Comparison of ENCODE assay signal across 14 cellular contexts in the genomic region with DNA sequence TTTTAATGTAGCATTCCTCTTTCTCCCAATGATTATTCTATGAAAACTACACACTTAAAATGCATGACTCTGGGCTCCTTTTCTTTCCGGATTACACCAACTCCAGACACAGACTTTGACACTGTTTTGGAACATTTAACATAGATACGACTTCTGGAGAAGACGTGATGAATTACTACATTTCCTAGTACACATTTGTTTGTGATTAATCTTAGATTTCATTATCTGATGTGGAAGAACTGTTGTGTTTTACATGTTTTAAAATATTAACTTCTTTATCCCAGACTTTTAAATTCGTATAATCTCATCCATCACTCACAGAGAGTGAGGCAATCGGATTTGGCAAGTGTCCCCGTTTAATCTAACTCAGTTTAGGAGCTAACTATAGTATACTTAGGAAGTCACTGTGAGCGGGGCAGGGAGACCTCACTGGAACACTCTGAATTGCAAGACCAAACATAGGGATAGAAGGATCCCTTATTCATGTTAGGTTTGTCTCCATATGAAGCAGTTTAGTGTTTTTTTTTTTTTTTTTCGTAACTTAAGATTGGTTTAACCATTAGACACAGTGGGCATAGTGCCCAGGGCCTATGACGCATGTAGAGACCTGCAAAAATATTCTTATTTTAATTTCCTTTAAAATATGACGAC.
DNase-seq lines count a peak whose midpoint lies in the region; ATAC-seq and TF ChIP-seq lines count a peak whose summit lies in the region.
"Had no signal": no experiment of that assay in that cellular context is flagged by ENCODE, and none has a peak within 500 bp of the region (broad histone marks: within the 10 kb centered on the region; RNA-seq: fewer than 3 reads in every experiment).

No MANE protein-coding gene starts in this region.

- H3K4me1 ChIP-seq in adipocyte (ENCODE audit: control insufficient read depth, insufficient read depth, low read length) (peaks cover 32% of the 10 kb centered on the region), heart left ventricle (peaks cover 0 to 17% (median 0%) of the 10 kb centered on the region in 12 donors), rectal smooth muscle tissue (ENCODE audit: control insufficient read depth, insufficient read depth, low read length) (peaks cover 3% of the 10 kb centered on the region)
- H3K4me1 ChIP-seq: SJCRH30 had no signal

- no peaks in the 10 kb centered on the region for H3K9me3 ChIP-seq in adipocyte (ENCODE audit: control insufficient read depth, low read length)
- H3K9me3 ChIP-seq in heart left ventricle: peaks cover 0 to 7% (median 0%) of the 10 kb centered on the region in 12 donors
- H3K9me3 ChIP-seq: SJCRH30 had no signal

- H3K36me3 ChIP-seq in adipocyte (ENCODE audit: control insufficient read depth, insufficient read depth, low read length, severe bottlenecking) (no peaks in the 10 kb centered on the region), heart left ventricle (no peaks in the 10 kb centered on the region), rectal smooth muscle tissue (ENCODE audit: control insufficient read depth, insufficient read depth, low read length) (no peaks in the 10 kb centered on the region)
- H3K36me3 ChIP-seq: SJCRH30 had no signal

- DNase-seq in AG20443 (ENCODE audit: low spot score) (peak; percentile 8), adipocyte (ENCODE audit: low read depth) (peak; percentile 45), heart left ventricle (peak in 4 of 5 donors; percentile 26 to 44 (median 34)), UCSD-AML1 (lab: John Stamatoyannopoulos, UW; ENCODE audit: unreplicated experiment) (no peak), GM19238 (ENCODE audit: insufficient read length, low spot score) (no peak)
- DNase-seq: activated B cell treated with CpG ODN at 0.5 μM for 24 hours; activated T-cell treated with anti-CD3 and anti-CD28 coated beads, Interleukin-2, amount 50 U/mL, for 24 hours; caudate nucleus; glutamatergic neuron; NCI-H526; SJCRH30 had no signal

- 40 to 56% (median 45%) methylated on average over 10 of the region's 10 CpGs for WGBS in heart left ventricle, 4 donors

- H3K4me3 ChIP-seq in adipocyte (ENCODE audit: low read length) (peak overlapping the region; percentile 68), heart left ventricle (peak overlapping the region in 2 of 12 donors; percentile 5 to 16), rectal smooth muscle tissue (ENCODE audit: low read length) (no peak overlapping the region)
- H3K4me3 ChIP-seq: SJCRH30 had no signal

- intact Hi-C loops in heart left ventricle (cut with DNase I): loop anchor here in 2 of 10 donors (10.0 kb wide), 2 partner anchors 105 to 115 kb away; no protein-coding TSS in a partner anchor

- no peak for TF ChIP-seq POLR2A in heart left ventricle (IDR thresholded peaks at IDR 0.05)

- H3K27ac ChIP-seq in heart left ventricle (peak overlapping the region in 10 of 12 donors; percentile 4 to 68 (median 44)), rectal smooth muscle tissue (ENCODE audit: low read depth, low read length) (peak overlapping the region; percentile 7)
- H3K27ac ChIP-seq: SJCRH30 had no signal

- ATAC-seq in heart left ventricle: peak; percentile 62 to 89 (median 66)
- no peak for ATAC-seq in GM19035 (IDR thresholded peaks at IDR 0.05; ENCODE audit: unreplicated experiment)
- ATAC-seq in HG02759 (IDR thresholded peaks at IDR 0.05; ENCODE audit: unreplicated experiment): no peak

- TF ChIP-seq CTCF in heart left ventricle (IDR thresholded peaks at IDR 0.05): no peak

- H3K9ac ChIP-seq in adipocyte (ENCODE audit: low read length) (peak overlapping the region; percentile 73), rectal smooth muscle tissue (ENCODE audit: low read length) (no peak overlapping the region)

- H3K27me3 ChIP-seq in adipocyte (replicated peaks; ENCODE audit: control insufficient read depth, insufficient read depth, low read length) (no peaks in the 10 kb centered on the region), heart left ventricle (no peaks in the 10 kb centered on the region), rectal smooth muscle tissue (ENCODE audit: control insufficient read depth, insufficient read depth, low read length) (no peaks in the 10 kb centered on the region)
- H3K27me3 ChIP-seq: SJCRH30 had no signal

Comparison
In these comparisons a context has a peak if more than half of its experiments do, and no peak if none do; other contexts are left out.
1. DNase-seq: peak in AG20443 (single experiment), adipocyte (single experiment) and heart left ventricle (4 of 5); none in UCSD-AML1 (single experiment) and GM19238 (single experiment).
2. ATAC-seq: peak in heart left ventricle (4 of 4); none in GM19035 (single experiment) and HG02759 (single experiment).